In genomic region chr13:41313117-41313516, GRCh38 we compare ENCODE assay signal across 1 cellular context.
TF ChIP-seq lines count a peak whose summit lies in the region.

No MANE protein-coding gene starts in this region.

TF ChIP-seq in IMR-90, 13 proteins besides CTCF, POLR2A, EP300 and RAD21 (continued from another document):
- TF ChIP-seq SMC3 (IDR thresholded peaks at IDR 0.05; ENCODE audit: low read depth, low read length) (no peak), MAZ (IDR thresholded peaks at IDR 0.05; ENCODE audit: borderline replicate concordance, low read depth, low read length) (no peak), BHLHE40 (IDR thresholded peaks at IDR 0.05; ENCODE audit: low read depth, low read length) (no peak), FOS (IDR thresholded peaks at IDR 0.05; ENCODE audit: low read depth, low read length) (no peak)
- TF ChIP-seq, protein P1, sequence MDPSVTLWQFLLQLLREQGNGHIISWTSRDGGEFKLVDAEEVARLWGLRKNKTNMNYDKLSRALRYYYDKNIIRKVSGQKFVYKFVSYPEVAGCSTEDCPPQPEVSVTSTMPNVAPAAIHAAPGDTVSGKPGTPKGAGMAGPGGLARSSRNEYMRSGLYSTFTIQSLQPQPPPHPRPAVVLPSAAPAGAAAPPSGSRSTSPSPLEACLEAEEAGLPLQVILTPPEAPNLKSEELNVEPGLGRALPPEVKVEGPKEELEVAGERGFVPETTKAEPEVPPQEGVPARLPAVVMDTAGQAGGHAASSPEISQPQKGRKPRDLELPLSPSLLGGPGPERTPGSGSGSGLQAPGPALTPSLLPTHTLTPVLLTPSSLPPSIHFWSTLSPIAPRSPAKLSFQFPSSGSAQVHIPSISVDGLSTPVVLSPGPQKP (IDR thresholded peaks at IDR 0.05; ENCODE audit: borderline replicate concordance, low read depth, low read length): no peak
